Comparison of ENCODE assay signal across 9 cellular contexts in genomic region chr15:74402873-74403589, GRCh38. TPM values are rescaled to one million over a fixed set of nuclear protein-coding genes. Genes with fewer than 3 reads are reported as not detected.
DNase-seq lines count a peak whose midpoint lies in the region; ATAC-seq and TF ChIP-seq lines count a peak whose summit lies in the region.
"Had no signal": no experiment of that assay in that cellular context is flagged by ENCODE, and none has a peak within 500 bp of the region (broad histone marks: within the 10 kb centered on the region; RNA-seq: fewer than 3 reads in every experiment).

No MANE protein-coding gene starts in this region.

- H3K4me3 ChIP-seq in adipocyte (ENCODE audit: low read length) (no peak overlapping the region), neural progenitor cell (no peak overlapping the region)

- no peaks in the 10 kb centered on the region for H3F3A ChIP-seq in neural progenitor cell (ENCODE audit: low read depth)

- peaks cover 59% of the 10 kb centered on the region for H3K4me1 ChIP-seq in adipocyte (ENCODE audit: control insufficient read depth, insufficient read depth, low read length)
- H3K4me1 ChIP-seq in neural progenitor cell = peaks cover 18% of the 10 kb centered on the region

- no peak for TF ChIP-seq CTCF in neural progenitor cell (IDR thresholded peaks at IDR 0.05)

- ATAC-seq in GM21786 (IDR thresholded peaks at IDR 0.05; ENCODE audit: unreplicated experiment) = peak; percentile 25
- peak; percentile 72 to 79 (median 76) for ATAC-seq in T-cell (replicated peaks in 1 of 4)
- ATAC-seq in HG03342 (IDR thresholded peaks at IDR 0.05; ENCODE audit: unreplicated experiment) = no peak

- H3K36me3 ChIP-seq in adipocyte (ENCODE audit: control insufficient read depth, insufficient read depth, low read length, severe bottlenecking) (no peaks in the 10 kb centered on the region), neural progenitor cell (no peaks in the 10 kb centered on the region)

- H3K36me3 Mint-ChIP-seq in T-cell (no peaks in the 10 kb centered on the region), neural progenitor cell (no peaks in the 10 kb centered on the region)

- H3K27me3 ChIP-seq in adipocyte (replicated peaks; ENCODE audit: control insufficient read depth, insufficient read depth, low read length) (no peaks in the 10 kb centered on the region), neural progenitor cell (no peaks in the 10 kb centered on the region)

- no peak overlapping the region for H3K4me2 ChIP-seq in neural progenitor cell

- CTCF ChIA-PET in T-cell (lab: Charles Lee) = interaction anchor here in 1 of 2 donors (0.7 kb wide), 1 partner anchor 21 kb away, joined by 3 read pairs; no protein-coding TSS in a partner anchor

- H3K4me1 Mint-ChIP-seq in T-cell (peaks cover 49 to 68% (median 53%) of the 10 kb centered on the region in 3 donors), neural progenitor cell (peaks cover 30% of the 10 kb centered on the region)

- no peaks in the 10 kb centered on the region for H4K20me1 ChIP-seq in neural progenitor cell (ENCODE audit: low read depth)

- DNase-seq in CD1c-positive myeloid dendritic cell (ENCODE audit: extremely low spot score) (peak; percentile 62), T-cell (peak in 33 of 34 experiments; percentile 9 to 62 (median 34)), adipocyte (ENCODE audit: low read depth) (no peak), NCI-H2081 treated with DMSO at 0.1 percent for 48 hours (lab: John Stamatoyannopoulos, UW) (no peak), neural progenitor cell (ENCODE audit: low spot score) (no peak)
- peak; percentile 58 for DNase-seq in stimulated activated CD8-positive, alpha-beta memory T cell treated with anti-CD3 and anti-CD28 coated beads, Interleukin-12 subunit alpha, Interleukin-12 subunit beta, amount 100 ng/mL, for 1 hour (ENCODE audit: low read depth)

- H3K9ac ChIP-seq in adipocyte (ENCODE audit: low read length) (peak overlapping the region; percentile 42), neural progenitor cell (no peak overlapping the region)

- H3K79me2 ChIP-seq in neural progenitor cell (ENCODE audit: low read depth) = no peaks in the 10 kb centered on the region

- no peak overlapping the region for H2AFZ ChIP-seq in neural progenitor cell (replicated peaks)

- H3K9me3 ChIP-seq in adipocyte (ENCODE audit: control insufficient read depth, low read length) (no peaks in the 10 kb centered on the region), neural progenitor cell (ENCODE audit: low read depth) (no peaks in the 10 kb centered on the region)

- peak overlapping the region; percentile 36 to 53 for H3K27ac Mint-ChIP-seq in T-cell
- no peak overlapping the region for H3K27ac Mint-ChIP-seq in neural progenitor cell

- H3K9me3 Mint-ChIP-seq in T-cell = no peaks in the 10 kb centered on the region
- no peaks in the 10 kb centered on the region for H3K9me3 Mint-ChIP-seq in neural progenitor cell
- H3K9me3 Mint-ChIP-seq: neural crest cell had no signal

- no peaks in the 10 kb centered on the region for H3K27me3 Mint-ChIP-seq in T-cell
- peaks cover 27% of the 10 kb centered on the region for H3K27me3 Mint-ChIP-seq in neural progenitor cell (ENCODE audit: insufficient read depth, low read depth)

- POLR2A ChIA-PET in T-cell (lab: Charles Lee) = interaction anchor here in 1 of 2 donors (0.5 kb wide), 1 partner anchor 1046 kb away, joined by 3 read pairs; no protein-coding TSS in a partner anchor

- peak overlapping the region in 1 of 3 donors; percentile 62 for H3K4me3 Mint-ChIP-seq in T-cell
- H3K4me3 Mint-ChIP-seq in neural progenitor cell = no peak overlapping the region
- H3K4me3 Mint-ChIP-seq: neural crest cell had no signal

- H3K27ac ChIP-seq in neural progenitor cell = no peak overlapping the region

RNA-seq across cellular contexts. Expression of gene SEMA7A, which starts 30.7 kb away (rescaled TPM):
- total RNA-seq in T-cell = 1 to 10 TPM; 2.0 to 4.7 (median 3.1) TPM
- total RNA-seq in neural progenitor cell (ENCODE audit: low replicate concordance) = 3.5 and 11.7 TPM in 2 replicates

RNA-seq across cellular contexts. Expression of gene CYP11A1, which starts 35.6 kb away (rescaled TPM):
- under 1 TPM in 3 of 5 donors, not detected in 2; 0.47 to 0.79 (median 0.49) TPM for total RNA-seq in T-cell
- 0.99 and 1.1 TPM in 2 replicates for total RNA-seq in neural progenitor cell (ENCODE audit: low replicate concordance)

RNA-seq across cellular contexts. Expression of gene UBL7, which starts 57.9 kb away (rescaled TPM):
- total RNA-seq in T-cell (10 to 100 TPM; 26.1 to 59.9 (median 55.3) TPM), neural progenitor cell (ENCODE audit: low replicate concordance) (60.4 and 69.3 TPM in 2 replicates)

Comparison
In these comparisons a context has a peak if more than half of its experiments do, and no peak if none do; other contexts are left out.
1. DNase-seq: peak in CD1c-positive myeloid dendritic cell (single experiment), T-cell (33 of 34) and stimulated activated CD8-positive, alpha-beta memory T cell treated with anti-CD3 and anti-CD28 coated beads, Interleukin-12 subunit alpha, Interleukin-12 subunit beta, amount 100 ng/mL, for 1 hour (single experiment); none in adipocyte (single experiment), NCI-H2081 treated with DMSO at 0.1 percent for 48 hours (single experiment) and neural progenitor cell (single experiment).